ENCODE assay signal across 16 cellular contexts in genomic region chr6:105824732-105825131, GRCh38.
A peak's percentile ranks its signal among the peaks of the same experiment; 100 is the strongest.
DNase-seq lines count a peak whose midpoint lies in the region; ATAC-seq, FAIRE-seq and TF ChIP-seq lines count a peak whose summit lies in the region.
"Had no signal": no experiment of that assay in that cellular context is flagged by ENCODE, and none has a peak within 500 bp of the region (broad histone marks: within the 10 kb centered on the region; RNA-seq: fewer than 3 reads in every experiment).

No MANE protein-coding gene starts in this region.

- no peak for FAIRE-seq in astrocyte (lab: Jason Lieb, UNC)
- FAIRE-seq: HTR-8/SVneo had no signal

- ATAC-seq in HG02759 (IDR thresholded peaks at IDR 0.05; ENCODE audit: unreplicated experiment) = peak; percentile 81
- ATAC-seq in activated CD8-positive, alpha-beta T cell treated with anti-CD3 and anti-CD28 coated beads, Interleukin-2, amount 10 ng/mL, durations not matched to agents 7 days and 5 days = no peak

- H2AFZ ChIP-seq in mammary epithelial cell (ENCODE audit: low read depth, low read length) (no peak overlapping the region), astrocyte (ENCODE audit: low read depth, low read length) (no peak overlapping the region)
- H2AFZ ChIP-seq: parathyroid adenoma had no signal

- peak; percentile 48 for DNase-seq in mammary epithelial cell
- no peak for DNase-seq in breast epithelium (ENCODE audit: low spot score in 2 of 2)
- DNase-seq in astrocyte (ENCODE audit: low read depth) = peak; percentile 62
- DNase-seq in Caco-2 = no peak
- DNase-seq in NCI-H82 treated with DMSO at 0.1 percent for 48 hours (lab: John Stamatoyannopoulos, UW; ENCODE audit: unreplicated experiment) = no peak
- DNase-seq in SW480 (ENCODE audit: low spot score) = no peak
- DNase-seq in activated CD8-positive, alpha-beta T cell treated with anti-CD3 and anti-CD28 coated beads, Interleukin-2, amount 10 ng/mL, durations not matched to agents 7 days and 5 days = no peak
- DNase-seq: NCI-H1092, NCI-H510A, RPMI8226 had no signal

- TF ChIP-seq CTCF in mammary epithelial cell (conservative IDR thresholded peaks at IDR 0.05 in 1 of 2, IDR thresholded peaks at IDR 0.05 in 1 of 2; ENCODE audit: extremely low read depth in 1 of 2, insufficient read depth in 1 of 2, low read depth in 1 of 2, low read length in 2 of 2) = no peak
- no peak for TF ChIP-seq CTCF in breast epithelium (IDR thresholded peaks at IDR 0.05)
- no peak for TF ChIP-seq CTCF in astrocyte (IDR thresholded peaks at IDR 0.05; ENCODE audit: insufficient read depth, low read depth, low read length)
- no peak for TF ChIP-seq CTCF in Caco-2 (IDR thresholded peaks at IDR 0.05; ENCODE audit: insufficient read depth in 1 of 2, low read depth in 1 of 2, low read length in 1 of 2, severe bottlenecking in 1 of 2, unreplicated experiment in 1 of 2)

- H3K4me2 ChIP-seq in mammary epithelial cell (ENCODE audit: insufficient read depth, low read depth, low read length) (no peak overlapping the region), astrocyte (ENCODE audit: low read length) (peak overlapping the region; percentile 7)

- H3K9ac ChIP-seq in mammary epithelial cell (ENCODE audit: insufficient read depth, low read length) (no peak overlapping the region), astrocyte (ENCODE audit: low read length) (no peak overlapping the region)
- H3K9ac ChIP-seq: parathyroid adenoma had no signal

- no peak overlapping the region for H3K4me3 ChIP-seq in mammary epithelial cell (replicated peaks in 1 of 3; ENCODE audit: insufficient read depth in 1 of 3, low read depth in 2 of 3, low read length in 3 of 3)
- H3K4me3 ChIP-seq in breast epithelium = no peak overlapping the region
- H3K4me3 ChIP-seq in astrocyte (ENCODE audit: insufficient read depth, low read depth, low read length) = no peak overlapping the region
- H3K4me3 ChIP-seq in Caco-2 (ENCODE audit: low read depth, low read length) = no peak overlapping the region
- H3K4me3 ChIP-seq: coronary artery had no signal

- H3K27me3 ChIP-seq in mammary epithelial cell (ENCODE audit: insufficient read depth, low read length) (no peaks in the 10 kb centered on the region), breast epithelium (no peaks in the 10 kb centered on the region), astrocyte (ENCODE audit: insufficient read depth, low read length) (no peaks in the 10 kb centered on the region), Caco-2 (replicated peaks; ENCODE audit: control insufficient read depth, insufficient read depth, low read length) (no peaks in the 10 kb centered on the region)

- intact Hi-C loops in mammary epithelial cell (cut with micrococcal nuclease) (no loop called here), breast epithelium (cut with DNase I; ENCODE audit: low total_unique reads) (no loop called here), Caco-2 (cut with micrococcal nuclease; ENCODE audit: unreplicated experiment) (no loop called here)

- in situ Hi-C loops in mammary epithelial cell (cut with MboI; ENCODE audit: low sequenced_read_pairs in 2 of 2) = no loop called here

- dilution Hi-C loops in mammary epithelial cell (cut with HindIII; ENCODE audit: low sequenced_read_pairs) = no loop called here

- H3K79me2 ChIP-seq in mammary epithelial cell (ENCODE audit: insufficient read depth, low read length) = no peaks in the 10 kb centered on the region
- H3K79me2 ChIP-seq in astrocyte (ENCODE audit: insufficient read depth, low read length) = no peaks in the 10 kb centered on the region
- H3K79me2 ChIP-seq: parathyroid adenoma had no signal

- H3K27ac ChIP-seq in mammary epithelial cell (ENCODE audit: insufficient read depth, low read depth, low read length) (no peak overlapping the region), breast epithelium (no peak overlapping the region), astrocyte (ENCODE audit: low read depth, low read length) (no peak overlapping the region)
- H3K27ac ChIP-seq: coronary artery, parathyroid adenoma had no signal

- no peaks in the 10 kb centered on the region for H3K27me3 Mint-ChIP-seq in astrocyte (ENCODE audit: low read depth, unreplicated experiment)
- H3K27me3 Mint-ChIP-seq in Caco-2 (ENCODE audit: insufficient read depth, unreplicated experiment) = no peaks in the 10 kb centered on the region
- H3K27me3 Mint-ChIP-seq in activated CD8-positive, alpha-beta T cell treated with anti-CD3 and anti-CD28 coated beads, Interleukin-2, amount 10 ng/mL, durations not matched to agents 7 days and 5 days (ENCODE audit: low read depth) = peaks cover 14% of the 10 kb centered on the region
- H3K27me3 Mint-ChIP-seq: activated naive CD4-positive, alpha-beta T cell treated with anti-CD3 and anti-CD28 coated beads, Interleukin-2, amount 50 U/mL, for 24 hours had no signal

- CTCF ChIA-PET in mammary epithelial cell (lab: Charles Lee; ENCODE audit: low non-redundant PET) (no interaction called here), Caco-2 (lab: Charles Lee) (no interaction called here)
- CTCF ChIA-PET in activated CD8-positive, alpha-beta T cell treated with anti-CD3 and anti-CD28 coated beads, Interleukin-2, amount 10 ng/mL, durations not matched to agents 7 days and 5 days (lab: Charles Lee) = interaction anchor here (1.0 kb wide), 1 partner anchor 12 kb away, joined by 3 read pairs; no protein-coding TSS in a partner anchor

- peaks cover 10% of the 10 kb centered on the region for H3K4me1 Mint-ChIP-seq in astrocyte (ENCODE audit: low read depth, unreplicated experiment)
- no peaks in the 10 kb centered on the region for H3K4me1 Mint-ChIP-seq in Caco-2 (ENCODE audit: low read depth, unreplicated experiment)
- H3K4me1 Mint-ChIP-seq in activated CD8-positive, alpha-beta T cell treated with anti-CD3 and anti-CD28 coated beads, Interleukin-2, amount 10 ng/mL, durations not matched to agents 7 days and 5 days (ENCODE audit: low read depth) = no peaks in the 10 kb centered on the region
- H3K4me1 Mint-ChIP-seq: activated naive CD4-positive, alpha-beta T cell treated with anti-CD3 and anti-CD28 coated beads, Interleukin-2, amount 50 U/mL, for 24 hours; mesothelial cell of epicardium had no signal

- H3K9me3 ChIP-seq in mammary epithelial cell (replicated peaks; ENCODE audit: insufficient read depth, low read length) = no peaks in the 10 kb centered on the region
- no peaks in the 10 kb centered on the region for H3K9me3 ChIP-seq in breast epithelium
- H3K9me3 ChIP-seq in astrocyte (ENCODE audit: insufficient read depth, low read depth, low read length) = no peaks in the 10 kb centered on the region
- no peaks in the 10 kb centered on the region for H3K9me3 ChIP-seq in Caco-2

- H4K20me1 ChIP-seq in mammary epithelial cell (ENCODE audit: insufficient read depth, low read length) = no peaks in the 10 kb centered on the region
- H4K20me1 ChIP-seq in astrocyte (ENCODE audit: insufficient read depth, low read length) = no peaks in the 10 kb centered on the region

- no peak overlapping the region for H3K27ac Mint-ChIP-seq in astrocyte (ENCODE audit: unreplicated experiment)
- no peak overlapping the region for H3K27ac Mint-ChIP-seq in Caco-2 (ENCODE audit: unreplicated experiment)
- no peak overlapping the region for H3K27ac Mint-ChIP-seq in activated CD8-positive, alpha-beta T cell treated with anti-CD3 and anti-CD28 coated beads, Interleukin-2, amount 10 ng/mL, durations not matched to agents 7 days and 5 days
- H3K27ac Mint-ChIP-seq: activated naive CD4-positive, alpha-beta T cell treated with anti-CD3 and anti-CD28 coated beads, Interleukin-2, amount 50 U/mL, for 24 hours; mesothelial cell of epicardium had no signal

- WGBS in mammary epithelial cell (ENCODE audit: low coverage, missing lambda C conversion rate) = 100% methylated on average over 1 of the region's 1 CpG

- H3K4me3 Mint-ChIP-seq in astrocyte (ENCODE audit: unreplicated experiment) (no peak overlapping the region), Caco-2 (ENCODE audit: unreplicated experiment) (no peak overlapping the region)
- no peak overlapping the region for H3K4me3 Mint-ChIP-seq in activated CD8-positive, alpha-beta T cell treated with anti-CD3 and anti-CD28 coated beads, Interleukin-2, amount 10 ng/mL, durations not matched to agents 7 days and 5 days
- H3K4me3 Mint-ChIP-seq: activated naive CD4-positive, alpha-beta T cell treated with anti-CD3 and anti-CD28 coated beads, Interleukin-2, amount 50 U/mL, for 24 hours; mesothelial cell of epicardium had no signal

- BruUV-seq in mammary epithelial cell (replicated peaks; lab: Mats Ljungman, UMichigan) (no TSS peak), Caco-2 (replicated peaks; lab: Mats Ljungman, UMichigan) (no TSS peak)

- TF ChIP-seq POLR2A in breast epithelium (IDR thresholded peaks at IDR 0.05) = no peak

- POLR2A ChIA-PET in Caco-2 (lab: Charles Lee) = no interaction called here
- POLR2A ChIA-PET in activated CD8-positive, alpha-beta T cell treated with anti-CD3 and anti-CD28 coated beads, Interleukin-2, amount 10 ng/mL, durations not matched to agents 7 days and 5 days (lab: Charles Lee) = no interaction called here

- peaks cover 5% of the 10 kb centered on the region for H3K9me3 Mint-ChIP-seq in astrocyte (ENCODE audit: unreplicated experiment)
- no peaks in the 10 kb centered on the region for H3K9me3 Mint-ChIP-seq in Caco-2 (ENCODE audit: unreplicated experiment)
- no peaks in the 10 kb centered on the region for H3K9me3 Mint-ChIP-seq in activated CD8-positive, alpha-beta T cell treated with anti-CD3 and anti-CD28 coated beads, Interleukin-2, amount 10 ng/mL, durations not matched to agents 7 days and 5 days (ENCODE audit: insufficient read depth)

- H3K36me3 ChIP-seq in mammary epithelial cell (ENCODE audit: insufficient read depth, low read length) (no peaks in the 10 kb centered on the region), breast epithelium (no peaks in the 10 kb centered on the region), astrocyte (ENCODE audit: insufficient read depth, low read length) (no peaks in the 10 kb centered on the region), Caco-2 (ENCODE audit: control insufficient read depth, insufficient read depth, low read length) (no peaks in the 10 kb centered on the region)

- H3K36me3 Mint-ChIP-seq in astrocyte (ENCODE audit: low read depth, unreplicated experiment) (no peaks in the 10 kb centered on the region), Caco-2 (ENCODE audit: insufficient read depth, unreplicated experiment) (no peaks in the 10 kb centered on the region)
- peaks cover 3% of the 10 kb centered on the region for H3K36me3 Mint-ChIP-seq in activated CD8-positive, alpha-beta T cell treated with anti-CD3 and anti-CD28 coated beads, Interleukin-2, amount 10 ng/mL, durations not matched to agents 7 days and 5 days (ENCODE audit: low read depth)
- H3K36me3 Mint-ChIP-seq: activated naive CD4-positive, alpha-beta T cell treated with anti-CD3 and anti-CD28 coated beads, Interleukin-2, amount 50 U/mL, for 24 hours; mesothelial cell of epicardium had no signal

- H3K4me1 ChIP-seq in mammary epithelial cell (ENCODE audit: insufficient read depth, low read length) (no peaks in the 10 kb centered on the region), breast epithelium (no peaks in the 10 kb centered on the region), astrocyte (ENCODE audit: insufficient read depth, low read length) (peaks cover 3% of the 10 kb centered on the region), Caco-2 (no peaks in the 10 kb centered on the region)
- H3K4me1 ChIP-seq: parathyroid adenoma had no signal

Comparison
In these comparisons a context has a peak if more than half of its experiments do, and no peak if none do; other contexts are left out.
1. DNase-seq: peak in mammary epithelial cell (single experiment) and astrocyte (single experiment); none in breast epithelium (0 of 2), Caco-2 (0 of 2), NCI-H82 treated with DMSO at 0.1 percent for 48 hours (single experiment), SW480 (single experiment) and activated CD8-positive, alpha-beta T cell treated with anti-CD3 and anti-CD28 coated beads, Interleukin-2, amount 10 ng/mL, durations not matched to agents 7 days and 5 days (single experiment).